Comparison of ENCODE assay signal across 7 cellular contexts in the genomic region with DNA sequence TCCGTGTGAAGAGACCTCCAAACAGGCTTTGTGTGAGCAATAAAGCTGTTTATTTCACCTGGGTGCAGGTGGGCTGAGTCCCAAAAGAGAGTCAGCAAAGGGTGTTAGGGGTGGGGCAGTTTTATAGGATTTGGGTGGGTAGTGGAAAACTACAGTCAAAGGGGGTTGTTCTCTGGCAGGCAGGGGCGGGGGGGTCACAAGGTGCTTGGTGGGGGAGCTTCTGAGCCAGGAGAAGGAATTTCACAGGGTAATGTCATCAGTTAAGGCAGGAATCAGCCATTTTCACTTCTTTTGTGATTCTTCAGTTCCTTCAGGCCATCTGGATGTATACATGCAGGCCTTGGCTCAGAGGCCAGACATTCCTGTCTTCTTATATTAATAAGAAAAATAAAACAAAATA. TPM values are rescaled to one million over a fixed set of nuclear protein-coding genes. Genes with fewer than 3 reads are reported as not detected.
DNase-seq lines count a peak whose midpoint lies in the region; ATAC-seq and TF ChIP-seq lines count a peak whose summit lies in the region.
"Not testable (repeated sequence)": the region's sequence is repeated elsewhere in the genome, so short reads cannot be mapped to it uniquely, and the experiment has no call there.

No MANE protein-coding gene starts in this region.

- CTCF ChIA-PET in T-cell (lab: Charles Lee) = not testable (repeated sequence)
- CTCF ChIA-PET in activated CD4-positive, alpha-beta T cell treated with anti-CD3 and anti-CD28 coated beads, Interleukin-2, amount 10 ng/mL, durations not matched to agents 7 days and 5 days (lab: Charles Lee) = interaction anchor here (1.0 kb wide), 1 partner anchor 10 kb away, joined by 5 read pairs; no protein-coding TSS in a partner anchor

- H3K27ac ChIP-seq in C4-2B (peak overlapping the region; percentile 88; the same call in 1 of the 2 replicates), mesendoderm (ENCODE audit: low read depth, low read length) (peak overlapping the region; percentile 51)

- H3K27me3 Mint-ChIP-seq in T-cell; activated CD4-positive, alpha-beta T cell treated with anti-CD3 and anti-CD28 coated beads, Interleukin-2, amount 10 ng/mL, durations not matched to agents 7 days and 5 days; activated naive CD8-positive, alpha-beta T cell treated with anti-CD3 and anti-CD28 coated beads, Interleukin-2, amount 10 ng/mL, durations not matched to agents 7 days and 5 days; neural crest cell (ENCODE audit: low read depth): not testable (repeated sequence)

- H3K56ac ChIP-seq in mesendoderm (ENCODE audit: low read length) = peak overlapping the region; percentile 34

- WGBS in mesendoderm (ENCODE audit: extremely low coverage, insufficient coverage, low lambda C conversion rate) = no CpG with 5 or more reads among the region's 2 CpGs

- H3K27ac Mint-ChIP-seq in T-cell (peak overlapping the region; percentile 47 to 97), neural crest cell (ENCODE audit: unreplicated experiment) (peak overlapping the region; percentile 37)
- H3K27ac Mint-ChIP-seq in activated CD4-positive, alpha-beta T cell treated with anti-CD3 and anti-CD28 coated beads, Interleukin-2, amount 10 ng/mL, durations not matched to agents 7 days and 5 days = not testable (repeated sequence)
- peak overlapping the region; percentile 67 for H3K27ac Mint-ChIP-seq in activated naive CD8-positive, alpha-beta T cell treated with anti-CD3 and anti-CD28 coated beads, Interleukin-2, amount 10 ng/mL, durations not matched to agents 7 days and 5 days

- H3K4me1 Mint-ChIP-seq in T-cell = peaks cover 36 to 44% (median 39%) of the 10 kb centered on the region in 3 donors
- H3K4me1 Mint-ChIP-seq in activated CD4-positive, alpha-beta T cell treated with anti-CD3 and anti-CD28 coated beads, Interleukin-2, amount 10 ng/mL, durations not matched to agents 7 days and 5 days = peaks cover 34% of the 10 kb centered on the region
- H3K4me1 Mint-ChIP-seq in activated naive CD8-positive, alpha-beta T cell treated with anti-CD3 and anti-CD28 coated beads, Interleukin-2, amount 10 ng/mL, durations not matched to agents 7 days and 5 days = peaks cover 24% of the 10 kb centered on the region
- peaks cover 37% of the 10 kb centered on the region for H3K4me1 Mint-ChIP-seq in neural crest cell

- not testable (repeated sequence) for H2BK5ac ChIP-seq in mesendoderm (ENCODE audit: low read length)

- not testable (repeated sequence) for H3K23ac ChIP-seq in mesendoderm (ENCODE audit: low read length)

- not testable (repeated sequence) for H3K36me3 ChIP-seq in mesendoderm (ENCODE audit: control insufficient read depth, insufficient read depth, low read length)

- H3K4me3 Mint-ChIP-seq in T-cell, neural crest cell: not testable (repeated sequence)
- peak overlapping the region; percentile 15 for H3K4me3 Mint-ChIP-seq in activated CD4-positive, alpha-beta T cell treated with anti-CD3 and anti-CD28 coated beads, Interleukin-2, amount 10 ng/mL, durations not matched to agents 7 days and 5 days
- peak overlapping the region; percentile 34 for H3K4me3 Mint-ChIP-seq in activated naive CD8-positive, alpha-beta T cell treated with anti-CD3 and anti-CD28 coated beads, Interleukin-2, amount 10 ng/mL, durations not matched to agents 7 days and 5 days

- H3K9me3 Mint-ChIP-seq in T-cell; activated CD4-positive, alpha-beta T cell treated with anti-CD3 and anti-CD28 coated beads, Interleukin-2, amount 10 ng/mL, durations not matched to agents 7 days and 5 days; activated naive CD8-positive, alpha-beta T cell treated with anti-CD3 and anti-CD28 coated beads, Interleukin-2, amount 10 ng/mL, durations not matched to agents 7 days and 5 days; neural crest cell: not testable (repeated sequence)

- H3K4ac ChIP-seq in mesendoderm (ENCODE audit: low read depth, low read length) = peak overlapping the region; percentile 64

- H3K4me2 ChIP-seq in mesendoderm (ENCODE audit: low read length) = not testable (repeated sequence)

- not testable (repeated sequence) for H3K27me3 ChIP-seq in mesendoderm (ENCODE audit: insufficient read depth, low read length, poor library complexity)

- not testable (repeated sequence) for H3K9ac ChIP-seq in mesendoderm (ENCODE audit: low read length)

- H2AK5ac ChIP-seq in mesendoderm (ENCODE audit: low read length) = not testable (repeated sequence)

- not testable (repeated sequence) for DNase-seq in T-cell; activated CD4-positive, alpha-beta T cell treated with anti-CD3 and anti-CD28 coated beads, Interleukin-2, amount 10 ng/mL, durations not matched to agents 7 days and 5 days; activated naive CD8-positive, alpha-beta T cell treated with anti-CD3 and anti-CD28 coated beads, Interleukin-2, amount 10 ng/mL, durations not matched to agents 7 days and 5 days; neural crest cell (ENCODE audit: low read depth, low spot score)
- peak; percentile 22 for DNase-seq in activated CD8-positive, alpha-beta memory T cell treated with anti-CD3 and anti-CD28 coated beads, Interleukin-2, amount 50 U/mL, for 48 hours
- peak; percentile 56 for DNase-seq in mesendoderm

- not testable (repeated sequence) for H3K79me1 ChIP-seq in mesendoderm (ENCODE audit: low read length)

- H3K4me1 ChIP-seq in mesendoderm (ENCODE audit: control insufficient read depth, low read depth, low read length) = not testable (repeated sequence)

- peaks cover 22% of the 10 kb centered on the region for H3K79me2 ChIP-seq in mesendoderm (ENCODE audit: control insufficient read depth, insufficient read depth, low read length)

- H3K36me3 Mint-ChIP-seq in T-cell = peaks cover 13% of the 10 kb centered on the region
- peaks cover 12% of the 10 kb centered on the region for H3K36me3 Mint-ChIP-seq in activated CD4-positive, alpha-beta T cell treated with anti-CD3 and anti-CD28 coated beads, Interleukin-2, amount 10 ng/mL, durations not matched to agents 7 days and 5 days (ENCODE audit: low read depth)
- H3K36me3 Mint-ChIP-seq in activated naive CD8-positive, alpha-beta T cell treated with anti-CD3 and anti-CD28 coated beads, Interleukin-2, amount 10 ng/mL, durations not matched to agents 7 days and 5 days; neural crest cell (ENCODE audit: low read depth): not testable (repeated sequence)

- TF ChIP-seq CTCF in C4-2B (conservative IDR thresholded peaks at IDR 0.05); neural crest cell (conservative IDR thresholded peaks at IDR 0.05): not testable (repeated sequence)

- POLR2A ChIA-PET in T-cell (lab: Charles Lee); activated CD4-positive, alpha-beta T cell treated with anti-CD3 and anti-CD28 coated beads, Interleukin-2, amount 10 ng/mL, durations not matched to agents 7 days and 5 days (lab: Charles Lee): not testable (repeated sequence)
- POLR2A ChIA-PET in activated naive CD8-positive, alpha-beta T cell treated with anti-CD3 and anti-CD28 coated beads, Interleukin-2, amount 10 ng/mL, durations not matched to agents 7 days and 5 days (lab: Charles Lee) = interaction anchor here (2.9 kb wide), 1 partner anchor 65 kb away, joined by 31 read pairs; a partner anchor contains a TSS

- not testable (repeated sequence) for ATAC-seq in T-cell (replicated peaks in 1 of 4); activated naive CD8-positive, alpha-beta T cell treated with anti-CD3 and anti-CD28 coated beads, Interleukin-2, amount 10 ng/mL, durations not matched to agents 7 days and 5 days (ENCODE audit: low read depth)

- not testable (repeated sequence) for H2BK120ac ChIP-seq in mesendoderm (ENCODE audit: low read depth, low read length)

- H4K8ac ChIP-seq in mesendoderm (ENCODE audit: low read depth, low read length) = not testable (repeated sequence)

- not testable (repeated sequence) for H4K5ac ChIP-seq in mesendoderm (ENCODE audit: low read length)

- H2BK15ac ChIP-seq in mesendoderm (replicated peaks; ENCODE audit: low read depth) = not testable (repeated sequence)

- not testable (repeated sequence) for H3K4me3 ChIP-seq in mesendoderm (ENCODE audit: low read length)

- H3K18ac ChIP-seq in mesendoderm (ENCODE audit: low read length) = not testable (repeated sequence)

RNA-seq across cellular contexts. Expression of a gene that starts 1.9 kb away (rescaled TPM):
- total RNA-seq in T-cell = 10 to 100 TPM; 52.7 to 58.3 (median 54.8) TPM
- 10 to 100 TPM; 43.6 to 44.7 TPM for total RNA-seq in activated CD4-positive, alpha-beta T cell treated with anti-CD3 and anti-CD28 coated beads, Interleukin-2, amount 10 ng/mL, durations not matched to agents 7 days and 5 days
- 10 to 100 TPM; 47.9 to 49.7 TPM for total RNA-seq in activated naive CD8-positive, alpha-beta T cell treated with anti-CD3 and anti-CD28 coated beads, Interleukin-2, amount 10 ng/mL, durations not matched to agents 7 days and 5 days
- 12.5 TPM for polyA plus RNA-seq in mesendoderm (2013, experiment 1 of 2)
- 14.3 TPM for polyA plus RNA-seq in mesendoderm (2013, experiment 2 of 2)
- total RNA-seq in neural crest cell = 39.1 and 41.3 TPM in 2 replicates
